ENCODE assay signal across 36 cellular contexts in the genomic region with DNA sequence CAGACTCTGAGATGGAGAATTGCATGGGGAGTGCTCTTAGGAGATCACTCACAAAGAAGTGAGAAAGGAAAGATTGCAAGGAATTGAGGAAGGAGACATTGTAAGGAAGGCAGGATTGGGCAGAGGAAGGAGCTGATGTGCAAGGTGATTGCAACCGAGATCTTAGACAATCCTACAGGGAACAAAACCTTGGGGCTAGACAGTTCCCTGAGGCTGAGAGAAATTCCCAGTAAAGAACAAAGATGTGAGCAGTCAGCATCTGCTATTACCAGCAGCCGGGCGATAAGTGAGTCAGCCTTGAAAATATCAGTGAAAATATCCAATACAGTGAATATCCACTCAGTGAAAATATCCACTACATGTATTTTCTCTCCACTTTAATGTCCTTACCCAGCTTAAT.
"Had no signal": no experiment of that assay in that cellular context is flagged by ENCODE, and none has a peak within 500 bp of the region (broad histone marks: within the 10 kb centered on the region; RNA-seq: fewer than 3 reads in every experiment).

No MANE protein-coding gene starts in this region.

- H3K4me3 ChIP-seq: MG63 had no signal

- H3K9me3 ChIP-seq: MG63 had no signal

- H3K36me3 ChIP-seq: MG63 had no signal

- H3K4me2 ChIP-seq: KMS-11 had no signal

- H3K9ac ChIP-seq: KMS-11 had no signal

- DNase-seq: Karpas-422, Kasumi-1, MG63, MM.1S, MV-4-11, NCI-H1048, NCI-H1092, NCI-H1092 treated with DMSO at 0.1 percent for 48 hours, NCI-H1105, NCI-H1105 treated with DMSO at 0.1 percent for 48 hours, NCI-H1417, NCI-H1417 treated with DMSO at 0.1 percent for 48 hours, NCI-H1436, NCI-H1436 treated with DMSO at 0.1 percent for 48 hours, NCI-H146, NCI-H1694, NCI-H1694 treated with DMSO at 0.1 percent for 48 hours, NCI-H187, NCI-H187 treated with DMSO at 0.1 percent for 48 hours, NCI-H1930, NCI-H2029, NCI-H2029 treated with DMSO at 0.1 percent for 48 hours, NCI-H2081, NCI-H2081 treated with DMSO at 0.1 percent for 48 hours, NCI-H2107, NCI-H2171, NCI-H2171 treated with DMSO at 0.1 percent for 48 hours, NCI-H2227 treated with DMSO at 0.1 percent for 48 hours, NCI-H226, NCI-H345, NCI-H446, NCI-H446 treated with DMSO at 0.1 percent for 48 hours, NCI-H510A, NCI-H510A treated with DMSO at 0.1 percent for 48 hours, NCI-H524 had no signal

- H3K27me3 ChIP-seq: MG63 had no signal

- H3K27ac ChIP-seq: KMS-11 had no signal
